Comparison of ENCODE assay signal across 13 cellular contexts in genomic region chr19:6038634-6039405, GRCh38.
DNase-seq lines count a peak whose midpoint lies in the region; ATAC-seq and TF ChIP-seq lines count a peak whose summit lies in the region.
"Had no signal": no experiment of that assay in that cellular context is flagged by ENCODE, and none has a peak within 500 bp of the region (broad histone marks: within the 10 kb centered on the region; RNA-seq: fewer than 3 reads in every experiment).

No MANE protein-coding gene starts in this region.

- POLR2A ChIA-PET in GM10248 (lab: Yijun Ruan, JAX), result interaction anchor here (0.7 kb wide), 1 partner anchor 68 kb away, joined by 3 read pairs; no protein-coding TSS in a partner anchor
- POLR2A ChIA-PET in CD4-positive, alpha-beta memory T cell (lab: Charles Lee; ENCODE audit: partially characterized antibody), result no interaction called here

- DNase-seq in GM10248 (ENCODE audit: extremely low spot score) (peak; percentile 80), choroid plexus epithelial cell (ENCODE audit: low read depth) (peak; percentile 31), aorta (no peak), NCI-H1436 (lab: John Stamatoyannopoulos, UW) (no peak), DMS53 treated with DMSO at 0.1 percent for 48 hours (lab: John Stamatoyannopoulos, UW; ENCODE audit: unreplicated experiment) (no peak)
- DNase-seq in CD4-positive, alpha-beta memory T cell, result no peak
- DNase-seq: COR-L47, left cardiac atrium, NCI-H510A had no signal

- H3K4me3 Mint-ChIP-seq in CD4-positive, alpha-beta memory T cell, result no peak overlapping the region

- peaks cover 0 to 4% (median 2%) of the 10 kb centered on the region in 4 donors for H3K4me1 Mint-ChIP-seq in CD4-positive, alpha-beta memory T cell

- ATAC-seq in GM18511 (IDR thresholded peaks at IDR 0.05; ENCODE audit: unreplicated experiment) (peak; percentile 56), HG03354 (IDR thresholded peaks at IDR 0.05; ENCODE audit: poor library complexity, severe bottlenecking, unreplicated experiment) (peak; percentile 71), aorta (ENCODE audit: low FRiP score) (no peak)
- ATAC-seq: left cardiac atrium had no signal

- no peaks in the 10 kb centered on the region for H3K27me3 ChIP-seq in CD4-positive, alpha-beta memory T cell (ENCODE audit: insufficient read depth, low read length)
- H3K27me3 ChIP-seq in aorta (ENCODE audit: control insufficient read depth in 1 of 2, insufficient read depth in 2 of 2, low read length in 1 of 2), result no peaks in the 10 kb centered on the region
- H3K27me3 ChIP-seq: uterus had no signal

- TF ChIP-seq CTCF in GM10248 (IDR thresholded peaks at IDR 0.05; ENCODE audit: control extremely low read depth, extremely low read depth, low read depth, missing control alignments) (no peak), choroid plexus epithelial cell (conservative IDR thresholded peaks at IDR 0.05; ENCODE audit: low read depth, low read length) (no peak)

- no peaks in the 10 kb centered on the region for H3K9me3 ChIP-seq in CD4-positive, alpha-beta memory T cell (ENCODE audit: control insufficient read depth in 1 of 2, low read length in 2 of 2)
- H3K9me3 ChIP-seq in aorta (ENCODE audit: control insufficient read depth, low read length), result no peaks in the 10 kb centered on the region
- H3K9me3 ChIP-seq: uterus had no signal

- WGBS in aorta, 2 donors, result 84 to 85% methylated on average over 5 of the region's 5 CpGs

- no peaks in the 10 kb centered on the region for H3K9me3 Mint-ChIP-seq in CD4-positive, alpha-beta memory T cell

- H3K36me3 ChIP-seq in CD4-positive, alpha-beta memory T cell (ENCODE audit: insufficient read depth, low read length), result no peaks in the 10 kb centered on the region
- H3K36me3 ChIP-seq in aorta (ENCODE audit: control insufficient read depth in 1 of 2, insufficient read depth in 2 of 2, low read length in 1 of 2), result peaks cover 0 to 4% of the 10 kb centered on the region in 2 donors
- H3K36me3 ChIP-seq: uterus had no signal

- H3K27me3 Mint-ChIP-seq in CD4-positive, alpha-beta memory T cell, result no peaks in the 10 kb centered on the region

- CTCF ChIA-PET in GM10248 (lab: Yijun Ruan, JAX), result interaction anchor here (0.7 to 4.7 kb wide), 5 partner anchors 9 to 87 kb away, joined by 3 to 22 read pairs (median 3); no protein-coding TSS in a partner anchor
- CTCF ChIA-PET in CD4-positive, alpha-beta memory T cell (lab: Charles Lee; ENCODE audit: partially characterized antibody), result interaction anchor here (1.4 to 2.0 kb wide), 2 partner anchors 9 to 16 kb away, joined by 3 to 7 read pairs; no protein-coding TSS in a partner anchor

- H3K27ac Mint-ChIP-seq in CD4-positive, alpha-beta memory T cell, result peak overlapping the region in 1 of 7 donors; percentile 0

- no peak overlapping the region for H3K27ac ChIP-seq in CD4-positive, alpha-beta memory T cell (ENCODE audit: low read depth, low read length)
- H3K27ac ChIP-seq in aorta (ENCODE audit: low read depth in 1 of 2, low read length in 2 of 2), result no peak overlapping the region
- H3K27ac ChIP-seq: SK-N-MC, uterus had no signal

- no peak overlapping the region for H3K4me3 ChIP-seq in choroid plexus epithelial cell (ENCODE audit: low read depth, low read length)
- H3K4me3 ChIP-seq in CD4-positive, alpha-beta memory T cell (ENCODE audit: low read length in 2 of 2), result no peak overlapping the region
- no peak overlapping the region for H3K4me3 ChIP-seq in aorta (ENCODE audit: low read length in 2 of 2)
- H3K4me3 ChIP-seq: SK-N-MC, uterus had no signal

- intact Hi-C loops in CD4-positive, alpha-beta memory T cell (cut with micrococcal nuclease), result no loop called here
- intact Hi-C loops in aorta (cut with DNase I), result no loop called here

- H3K36me3 Mint-ChIP-seq in CD4-positive, alpha-beta memory T cell, result peaks cover 0 to 4% of the 10 kb centered on the region in 2 donors

- no peaks in the 10 kb centered on the region for H3K4me1 ChIP-seq in CD4-positive, alpha-beta memory T cell (ENCODE audit: insufficient read depth, low read length)
- H3K4me1 ChIP-seq in aorta (ENCODE audit: control insufficient read depth in 1 of 2, insufficient read depth in 2 of 2, low read length in 2 of 2), result no peaks in the 10 kb centered on the region
- H3K4me1 ChIP-seq: uterus had no signal

Comparison
In these comparisons a context has a peak if more than half of its experiments do, and no peak if none do; other contexts are left out.
1. DNase-seq: peak in GM10248 (single experiment) and choroid plexus epithelial cell (single experiment); none in CD4-positive, alpha-beta memory T cell (0 of 5), aorta (0 of 2), NCI-H1436 (single experiment) and DMS53 treated with DMSO at 0.1 percent for 48 hours (single experiment).